Comparison of ENCODE assay signal across 9 cellular contexts in the genomic region with DNA sequence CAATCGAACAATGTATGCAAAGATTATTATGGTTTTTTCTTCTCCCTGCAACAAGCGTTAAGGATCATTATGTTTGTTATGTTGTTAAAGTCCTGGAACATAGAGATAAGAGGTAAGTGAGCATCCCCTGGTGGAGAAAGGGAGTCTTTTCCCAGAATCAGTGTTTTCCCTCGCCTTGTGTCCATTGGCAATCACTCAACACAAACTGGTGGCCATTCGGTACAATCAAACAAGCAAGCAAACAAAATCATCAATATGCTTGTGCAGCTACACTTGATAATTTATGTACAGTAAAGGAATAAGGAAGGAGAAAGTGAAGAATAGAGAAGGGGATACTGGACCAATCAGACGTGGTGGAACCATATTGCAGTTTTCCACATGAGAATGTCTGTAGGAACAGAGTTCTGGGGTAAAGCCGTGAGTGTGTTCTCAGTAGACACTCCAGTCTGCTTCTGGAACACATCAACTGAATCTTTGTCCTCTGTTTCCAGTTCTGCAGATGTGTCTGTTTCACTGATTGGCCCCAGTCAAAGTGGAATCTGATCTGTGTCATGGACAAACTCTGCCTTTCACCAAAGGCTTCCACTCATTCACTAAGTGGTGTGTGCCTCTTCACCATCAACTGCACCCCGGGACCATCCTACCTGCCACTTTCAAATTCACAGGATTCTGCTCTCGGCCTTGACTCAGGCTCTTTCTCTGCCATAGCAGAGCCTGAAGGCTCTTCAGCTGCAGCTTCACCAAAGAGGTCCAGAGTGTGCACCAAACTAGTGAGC.
DNase-seq lines count a peak whose midpoint lies in the region; ATAC-seq, FAIRE-seq and TF ChIP-seq lines count a peak whose summit lies in the region.
"Had no signal": no experiment of that assay in that cellular context is flagged by ENCODE, and none has a peak within 500 bp of the region (broad histone marks: within the 10 kb centered on the region; RNA-seq: fewer than 3 reads in every experiment).

No MANE protein-coding gene starts in this region.

- peaks cover 0 to under 1% (median 0%) of the 10 kb centered on the region in 3 donors for H3K36me3 Mint-ChIP-seq in immature natural killer cell

- H3K36me3 ChIP-seq in OCI-LY1 (ENCODE audit: insufficient read depth, low read length): no peaks in the 10 kb centered on the region
- no peaks in the 10 kb centered on the region for H3K36me3 ChIP-seq in esophagus squamous epithelium
- H3K36me3 ChIP-seq in spleen: peaks cover 0 to under 1% (median 0%) of the 10 kb centered on the region in 6 donors
- H3K36me3 ChIP-seq: neutrophil had no signal

- peaks cover 10% of the 10 kb centered on the region for H3K79me2 ChIP-seq in OCI-LY1 (ENCODE audit: insufficient read depth, low read length)

- no peaks in the 10 kb centered on the region for H3K9me3 ChIP-seq in OCI-LY1 (ENCODE audit: low read length)
- H3K9me3 ChIP-seq in esophagus squamous epithelium: no peaks in the 10 kb centered on the region
- peaks cover 0 to 3% (median 0%) of the 10 kb centered on the region in 8 donors for H3K9me3 ChIP-seq in spleen
- H3K9me3 ChIP-seq: neutrophil had no signal

- no peaks in the 10 kb centered on the region for H3K9me3 Mint-ChIP-seq in immature natural killer cell

- H3K9ac ChIP-seq in OCI-LY1 (ENCODE audit: low read length): no peak overlapping the region

- H3K9me2 ChIP-seq in OCI-LY1 (ENCODE audit: low read depth, low read length): no peaks in the 10 kb centered on the region

- peak overlapping the region in 1 of 6 donors; percentile 79 for H3K27ac Mint-ChIP-seq in immature natural killer cell

- peaks cover 24 to 29% of the 10 kb centered on the region in 2 donors for H3K4me1 Mint-ChIP-seq in immature natural killer cell

- TF ChIP-seq POLR2A in H54 (IDR thresholded peaks at IDR 0.05; ENCODE audit: low read depth, low read length) (no peak), esophagus squamous epithelium (IDR thresholded peaks at IDR 0.05) (no peak), spleen (IDR thresholded peaks at IDR 0.05) (no peak)

- DNase-seq in CD1c-positive myeloid dendritic cell (ENCODE audit: extremely low spot score) (peak; percentile 38), H54 (ENCODE audit: insufficient read length, low spot score) (peak; percentile 25), esophagus squamous epithelium (lab: John Stamatoyannopoulos, UW) (no peak), spleen (no peak), immature natural killer cell (no peak), caudate nucleus (lab: John Stamatoyannopoulos, UW) (no peak)

- WGBS in esophagus squamous epithelium, 2 donors: 41 to 44% methylated on average over 8 of the region's 8 CpGs
- 58 to 70% (median 63%) methylated on average over 8 of the region's 8 CpGs for WGBS in spleen, 5 donors

- H3K4me1 ChIP-seq in OCI-LY1 (ENCODE audit: insufficient read depth, low read length, severe bottlenecking) (peaks cover 10% of the 10 kb centered on the region), esophagus squamous epithelium (peaks cover 5 to 22% (median 7%) of the 10 kb centered on the region in 3 donors), spleen (peaks cover 9 to 46% (median 34%) of the 10 kb centered on the region in 6 donors)

- no peak overlapping the region for H3K4me3 ChIP-seq in OCI-LY1 (ENCODE audit: low read depth, low read length, poor library complexity, severe bottlenecking)
- H3K4me3 ChIP-seq in esophagus squamous epithelium: no peak overlapping the region
- no peak overlapping the region for H3K4me3 ChIP-seq in spleen

- no peak overlapping the region for H3K4me2 ChIP-seq in OCI-LY1 (ENCODE audit: low read length)

- no peak for ATAC-seq in GM21576 (IDR thresholded peaks at IDR 0.05; ENCODE audit: unreplicated experiment)

- no peak overlapping the region for H2AFZ ChIP-seq in OCI-LY1 (ENCODE audit: low read length)

- intact Hi-C loops in esophagus squamous epithelium (cut with DNase I): no loop called here
- intact Hi-C loops in spleen (cut with DNase I; ENCODE audit: low total_unique reads): no loop called here

- H3K27ac ChIP-seq in OCI-LY1 (ENCODE audit: low read depth, low read length, poor library complexity, severe bottlenecking) (no peak overlapping the region), esophagus squamous epithelium (no peak overlapping the region), spleen (no peak overlapping the region), caudate nucleus (ENCODE audit: low read depth, low read length) (no peak overlapping the region)
- H3K27ac ChIP-seq: neutrophil had no signal

- no peaks in the 10 kb centered on the region for H4K20me1 ChIP-seq in OCI-LY1 (ENCODE audit: insufficient read depth, low read length)

- H3F3A ChIP-seq in OCI-LY1 (ENCODE audit: insufficient read depth, low read length): no peaks in the 10 kb centered on the region

- peak; percentile 30 for FAIRE-seq in H54 (lab: Jason Lieb, UNC)

- peaks cover 0 to 7% (median 0%) of the 10 kb centered on the region in 3 donors for H3K27me3 Mint-ChIP-seq in immature natural killer cell (ENCODE audit: low read depth in 3 of 3)

- H3K27me3 ChIP-seq in OCI-LY1 (ENCODE audit: insufficient read depth, low read length) (no peaks in the 10 kb centered on the region), esophagus squamous epithelium (no peaks in the 10 kb centered on the region), spleen (replicated peaks in 1 of 7) (peaks cover 0 to 8% (median 0%) of the 10 kb centered on the region in 7 donors)

- H3K4me3 Mint-ChIP-seq in immature natural killer cell: no peak overlapping the region

- TF ChIP-seq CTCF in OCI-LY1 (IDR thresholded peaks at IDR 0.05; ENCODE audit: low read length): peak; percentile 50
- peak; percentile 12 to 74 (median 34) for TF ChIP-seq CTCF in esophagus squamous epithelium (IDR thresholded peaks at IDR 0.05)
- peak in 7 of 11 experiments; percentile 31 to 61 (median 55) for TF ChIP-seq CTCF in spleen (IDR thresholded peaks at IDR 0.05 in 8 of 11, conservative IDR thresholded peaks at IDR 0.05 in 3 of 11)

Comparison
In these comparisons a context has a peak if more than half of its experiments do, and no peak if none do; other contexts are left out.
1. DNase-seq: peak in CD1c-positive myeloid dendritic cell (single experiment) and H54 (single experiment); none in esophagus squamous epithelium (single experiment), spleen (single experiment), immature natural killer cell (0 of 3) and caudate nucleus (0 of 61).
2. Peak in every context shown above with its lines, with median percentiles within 50 percentile points of each other: CTCF ChIP-seq.